In genomic region chr12:22543246-22544037, GRCh38 we compare ENCODE assay signal across 8 cellular contexts. TPM values are rescaled to one million over a fixed set of nuclear protein-coding genes. Genes with fewer than 3 reads are reported as not detected.
DNase-seq lines count a peak whose midpoint lies in the region; ATAC-seq and TF ChIP-seq lines count a peak whose summit lies in the region.

No MANE protein-coding gene starts in this region.

- H3K36me3 Mint-ChIP-seq in HFFc6 (ENCODE audit: low read depth) (peaks cover 29% of the 10 kb centered on the region), activated B cell treated with CpG ODN at 0.5 μM for 24 hours (ENCODE audit: low read depth) (peaks cover 25% of the 10 kb centered on the region)

- TF ChIP-seq POLR2A in NB4 (IDR thresholded peaks at IDR 0.05; ENCODE audit: extremely low read depth, insufficient read length) = no peak

- no peaks in the 10 kb centered on the region for H3K9me3 Mint-ChIP-seq in HFFc6
- peaks cover 5% of the 10 kb centered on the region for H3K9me3 Mint-ChIP-seq in activated B cell treated with CpG ODN at 0.5 μM for 24 hours

- H3K27ac Mint-ChIP-seq in HFFc6 = peak overlapping the region; percentile 91
- H3K27ac Mint-ChIP-seq in activated B cell treated with CpG ODN at 0.5 μM for 24 hours = peak overlapping the region; percentile 96

- ATAC-seq in activated B cell treated with CpG ODN at 0.5 μM for 24 hours (ENCODE audit: low read depth) = peak; percentile 35

- intact Hi-C loops in activated B cell treated with CpG ODN at 0.5 μM for 24 hours (cut with micrococcal nuclease) = loop anchor here (1.0 to 2.0 kb wide), 7 partner anchors 15 to 1107 kb away; partner anchors contain the start of genes CMAS, ETNK1, GOLT1B and LDHB

- in situ Hi-C loops in GM13977 (cut with MboI; ENCODE audit: low pct_unique_long_range_greater_than_20kb, low sequenced_read_pairs, unreplicated experiment) = no loop called here

- H3K4me3 Mint-ChIP-seq in HFFc6 (peak overlapping the region; percentile 97), activated B cell treated with CpG ODN at 0.5 μM for 24 hours (peak overlapping the region; percentile 92)

- TF ChIP-seq CTCF in GM13977 (IDR thresholded peaks at IDR 0.05; ENCODE audit: extremely low read depth, insufficient read depth, missing control alignments) (no peak), HFFc6 (IDR thresholded peaks at IDR 0.05) (no peak), NB4 (IDR thresholded peaks at IDR 0.05; ENCODE audit: low read depth, low read length) (no peak), activated B cell treated with CpG ODN at 0.5 μM for 24 hours (IDR thresholded peaks at IDR 0.05) (no peak)

- H3K27me3 Mint-ChIP-seq in HFFc6 (ENCODE audit: insufficient read depth) = no peaks in the 10 kb centered on the region; the same call in 1 of the 2 replicates
- H3K27me3 Mint-ChIP-seq in activated B cell treated with CpG ODN at 0.5 μM for 24 hours = no peaks in the 10 kb centered on the region

- CTCF ChIA-PET in activated B cell treated with CpG ODN at 0.5 μM for 24 hours (lab: Charles Lee) = interaction anchor here (1.4 to 2.1 kb wide), 2 partner anchors 14 kb away, joined by 5 to 9 read pairs; no protein-coding TSS in a partner anchor

- DNase-seq in GM13977 (ENCODE audit: low spot score) (peak; percentile 52), HFFc6 (peak; percentile 19), NB4 (ENCODE audit: low read depth) (peak; percentile 77), activated B cell treated with CpG ODN at 0.5 μM for 24 hours (peak; percentile 49), cerebellum (ENCODE audit: low spot score) (peak; percentile 62), left kidney (ENCODE audit: low read depth, low spot score) (peak; percentile 89), EL (no peak)
- DNase-seq in stimulated activated CD4-positive, alpha-beta T cell treated with anti-CD3 and anti-CD28 coated beads, Interleukin-2, amount 100 ng/mL, for 4 hours (ENCODE audit: low read depth) = peak; percentile 13

- H3K4me1 Mint-ChIP-seq in HFFc6 (ENCODE audit: low read depth) = peaks cover 45% of the 10 kb centered on the region
- H3K4me1 Mint-ChIP-seq in activated B cell treated with CpG ODN at 0.5 μM for 24 hours = peaks cover 50% of the 10 kb centered on the region

- H3K4me3 ChIP-seq in NB4 (ENCODE audit: low read depth, low read length) = peak overlapping the region; percentile 90

- POLR2A ChIA-PET in activated B cell treated with CpG ODN at 0.5 μM for 24 hours (lab: Charles Lee) = interaction anchor here (1.2 to 2.6 kb wide), 7 partner anchors 8 to 1042 kb away, joined by 3 to 40 read pairs (median 10); partner anchors contain the start of genes ETNK1, GOLT1B, LDHB and RECQL

RNA-seq across cellular contexts. Expression of gene C2CD5, which starts 0.9 kb away (rescaled TPM):
- total RNA-seq in HFFc6 (2021; fragmentation: NEBNext Ultra II Directional; extraction: Animal tissue kit (Norgen Biotek cat#: 25700)) = 10 to 100 TPM; 17.7 to 23.1 (median 20.7) TPM
- total RNA-seq in activated B cell treated with CpG ODN at 0.5 μM for 24 hours = 30.7 and 38.4 TPM in 2 replicates
- 149 TPM for total RNA-seq in cerebellum
